Comparison of ENCODE assay signal across 1 cellular context in genomic region chr20:25057234-25058050, GRCh38.
A peak's percentile ranks its signal among the peaks of the same experiment; 100 is the strongest.
TF ChIP-seq lines count a peak whose summit lies in the region.

No MANE protein-coding gene starts in this region.

TF ChIP-seq in HepG2, 621 proteins besides CTCF, POLR2A, EP300 and RAD21 (continued from another document):
- TF ChIP-seq, protein P1, sequence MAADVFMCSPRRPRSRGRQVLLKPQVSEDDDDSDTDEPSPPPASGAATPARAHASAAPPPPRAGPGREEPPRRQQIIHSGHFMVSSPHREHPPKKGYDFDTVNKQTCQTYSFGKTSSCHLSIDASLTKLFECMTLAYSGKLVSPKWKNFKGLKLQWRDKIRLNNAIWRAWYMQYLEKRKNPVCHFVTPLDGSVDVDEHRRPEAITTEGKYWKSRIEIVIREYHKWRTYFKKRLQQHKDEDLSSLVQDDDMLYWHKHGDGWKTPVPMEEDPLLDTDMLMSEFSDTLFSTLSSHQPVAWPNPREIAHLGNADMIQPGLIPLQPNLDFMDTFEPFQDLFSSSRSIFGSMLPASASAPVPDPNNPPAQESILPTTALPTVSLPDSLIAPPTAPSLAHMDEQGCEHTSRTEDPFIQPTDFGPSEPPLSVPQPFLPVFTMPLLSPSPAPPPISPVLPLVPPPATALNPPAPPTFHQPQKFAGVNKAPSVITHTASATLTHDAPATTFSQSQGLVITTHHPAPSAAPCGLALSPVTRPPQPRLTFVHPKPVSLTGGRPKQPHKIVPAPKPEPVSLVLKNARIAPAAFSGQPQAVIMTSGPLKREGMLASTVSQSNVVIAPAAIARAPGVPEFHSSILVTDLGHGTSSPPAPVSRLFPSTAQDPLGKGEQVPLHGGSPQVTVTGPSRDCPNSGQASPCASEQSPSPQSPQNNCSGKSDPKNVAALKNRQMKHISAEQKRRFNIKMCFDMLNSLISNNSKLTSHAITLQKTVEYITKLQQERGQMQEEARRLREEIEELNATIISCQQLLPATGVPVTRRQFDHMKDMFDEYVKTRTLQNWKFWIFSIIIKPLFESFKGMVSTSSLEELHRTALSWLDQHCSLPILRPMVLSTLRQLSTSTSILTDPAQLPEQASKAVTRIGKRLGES (CRISPR knock-in tag; IDR thresholded peaks at IDR 0.05; ENCODE audit: borderline replicate concordance), result no peak
- no peak for TF ChIP-seq NR2F6 (IDR thresholded peaks at IDR 0.05)
- TF ChIP-seq NR2F6 (CRISPR knock-in tag; IDR thresholded peaks at IDR 0.05), result no peak
- no peak for TF ChIP-seq NPAS2 (CRISPR knock-in tag; IDR thresholded peaks at IDR 0.05; ENCODE audit: borderline replicate concordance)
- TF ChIP-seq KLF16 (CRISPR knock-in tag; IDR thresholded peaks at IDR 0.05), result 0 out of 4 replicates have a peak, but pooled peaks of 1 of the 2 experiments have one; percentile 31
- TF ChIP-seq CREB3 (CRISPR knock-in tag; IDR thresholded peaks at IDR 0.05), result no peak
- TF ChIP-seq PREB (CRISPR knock-in tag; IDR thresholded peaks at IDR 0.05), result peak; percentile 82; the same call in 1 of the 2 replicates
- TF ChIP-seq, protein P2, sequence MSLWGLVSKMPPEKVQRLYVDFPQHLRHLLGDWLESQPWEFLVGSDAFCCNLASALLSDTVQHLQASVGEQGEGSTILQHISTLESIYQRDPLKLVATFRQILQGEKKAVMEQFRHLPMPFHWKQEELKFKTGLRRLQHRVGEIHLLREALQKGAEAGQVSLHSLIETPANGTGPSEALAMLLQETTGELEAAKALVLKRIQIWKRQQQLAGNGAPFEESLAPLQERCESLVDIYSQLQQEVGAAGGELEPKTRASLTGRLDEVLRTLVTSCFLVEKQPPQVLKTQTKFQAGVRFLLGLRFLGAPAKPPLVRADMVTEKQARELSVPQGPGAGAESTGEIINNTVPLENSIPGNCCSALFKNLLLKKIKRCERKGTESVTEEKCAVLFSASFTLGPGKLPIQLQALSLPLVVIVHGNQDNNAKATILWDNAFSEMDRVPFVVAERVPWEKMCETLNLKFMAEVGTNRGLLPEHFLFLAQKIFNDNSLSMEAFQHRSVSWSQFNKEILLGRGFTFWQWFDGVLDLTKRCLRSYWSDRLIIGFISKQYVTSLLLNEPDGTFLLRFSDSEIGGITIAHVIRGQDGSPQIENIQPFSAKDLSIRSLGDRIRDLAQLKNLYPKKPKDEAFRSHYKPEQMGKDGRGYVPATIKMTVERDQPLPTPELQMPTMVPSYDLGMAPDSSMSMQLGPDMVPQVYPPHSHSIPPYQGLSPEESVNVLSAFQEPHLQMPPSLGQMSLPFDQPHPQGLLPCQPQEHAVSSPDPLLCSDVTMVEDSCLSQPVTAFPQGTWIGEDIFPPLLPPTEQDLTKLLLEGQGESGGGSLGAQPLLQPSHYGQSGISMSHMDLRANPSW (CRISPR knock-in tag; IDR thresholded peaks at IDR 0.05; ENCODE audit: borderline replicate concordance), result no peak
- TF ChIP-seq, protein P3, sequence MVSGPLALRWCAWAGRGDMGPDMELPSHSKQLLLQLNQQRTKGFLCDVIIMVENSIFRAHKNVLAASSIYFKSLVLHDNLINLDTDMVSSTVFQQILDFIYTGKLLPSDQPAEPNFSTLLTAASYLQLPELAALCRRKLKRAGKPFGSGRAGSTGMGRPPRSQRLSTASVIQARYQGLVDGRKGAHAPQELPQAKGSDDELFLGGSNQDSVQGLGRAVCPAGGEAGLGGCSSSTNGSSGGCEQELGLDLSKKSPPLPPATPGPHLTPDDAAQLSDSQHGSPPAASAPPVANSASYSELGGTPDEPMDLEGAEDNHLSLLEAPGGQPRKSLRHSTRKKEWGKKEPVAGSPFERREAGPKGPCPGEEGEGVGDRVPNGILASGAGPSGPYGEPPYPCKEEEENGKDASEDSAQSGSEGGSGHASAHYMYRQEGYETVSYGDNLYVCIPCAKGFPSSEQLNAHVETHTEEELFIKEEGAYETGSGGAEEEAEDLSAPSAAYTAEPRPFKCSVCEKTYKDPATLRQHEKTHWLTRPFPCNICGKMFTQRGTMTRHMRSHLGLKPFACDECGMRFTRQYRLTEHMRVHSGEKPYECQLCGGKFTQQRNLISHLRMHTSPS (CRISPR knock-in tag; IDR thresholded peaks at IDR 0.05; ENCODE audit: low read depth), result peak; percentile 23; the same call in 1 of the 2 replicates
- peak; percentile 15; the same call in 1 of the 2 replicates for TF ChIP-seq ARNT2 (CRISPR knock-in tag; IDR thresholded peaks at IDR 0.05; ENCODE audit: low read depth)
- TF ChIP-seq, protein P4, sequence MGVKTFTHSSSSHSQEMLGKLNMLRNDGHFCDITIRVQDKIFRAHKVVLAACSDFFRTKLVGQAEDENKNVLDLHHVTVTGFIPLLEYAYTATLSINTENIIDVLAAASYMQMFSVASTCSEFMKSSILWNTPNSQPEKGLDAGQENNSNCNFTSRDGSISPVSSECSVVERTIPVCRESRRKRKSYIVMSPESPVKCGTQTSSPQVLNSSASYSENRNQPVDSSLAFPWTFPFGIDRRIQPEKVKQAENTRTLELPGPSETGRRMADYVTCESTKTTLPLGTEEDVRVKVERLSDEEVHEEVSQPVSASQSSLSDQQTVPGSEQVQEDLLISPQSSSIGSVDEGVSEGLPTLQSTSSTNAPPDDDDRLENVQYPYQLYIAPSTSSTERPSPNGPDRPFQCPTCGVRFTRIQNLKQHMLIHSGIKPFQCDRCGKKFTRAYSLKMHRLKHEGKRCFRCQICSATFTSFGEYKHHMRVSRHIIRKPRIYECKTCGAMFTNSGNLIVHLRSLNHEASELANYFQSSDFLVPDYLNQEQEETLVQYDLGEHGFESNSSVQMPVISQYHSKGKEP (CRISPR knock-in tag; IDR thresholded peaks at IDR 0.05), result peak; percentile 81; the same call in 1 of the 2 replicates
- no peak for TF ChIP-seq ZUFSP (CRISPR knock-in tag; IDR thresholded peaks at IDR 0.05; ENCODE audit: borderline replicate concordance)
- TF ChIP-seq YY1 (IDR thresholded peaks at IDR 0.05; ENCODE audit: insufficient read depth, insufficient replicate concordance, low read depth, low read length), result peak; percentile 1
- TF ChIP-seq PLRG1 (conservative IDR thresholded peaks at IDR 0.05), result no peak
- no peak; the same call in 1 of the 2 replicates for TF ChIP-seq ZNF12 (CRISPR knock-in tag; IDR thresholded peaks at IDR 0.05)
- no peak for TF ChIP-seq ZNF10 (CRISPR knock-in tag; IDR thresholded peaks at IDR 0.05; ENCODE audit: borderline replicate concordance, low read depth)
- TF ChIP-seq HOMEZ (CRISPR knock-in tag; IDR thresholded peaks at IDR 0.05; ENCODE audit: low read depth), result no peak
TF ChIP-seq in HepG2: peak in this region for 224.
